In genomic region chr10:17428616-17429097, GRCh38 we compare ENCODE assay signal across 9 cellular contexts. TPM values are rescaled to one million over a fixed set of nuclear protein-coding genes. Genes with fewer than 3 reads are reported as not detected.
DNase-seq lines count a peak whose midpoint lies in the region; ATAC-seq and TF ChIP-seq lines count a peak whose summit lies in the region.
"Had no signal": no experiment of that assay in that cellular context is flagged by ENCODE, and none has a peak within 500 bp of the region (broad histone marks: within the 10 kb centered on the region; RNA-seq: fewer than 3 reads in every experiment).

No MANE protein-coding gene starts in this region.

- no peak overlapping the region for H2AFZ ChIP-seq in GM23248

- 70 to 71% methylated on average over 12 of the region's 12 CpGs for WGBS in lower leg skin, 2 donors
- 67 to 72% methylated on average over 12 of the region's 12 CpGs for WGBS in GM23248 (ENCODE audit: low coverage in 1 of 2, low lambda C conversion rate in 2 of 2, missing lambda C conversion rate in 2 of 2), 2 experiments

- DNase-seq in NB4 (ENCODE audit: low read depth), result peak; percentile 31
- peak; percentile 66 for DNase-seq in stimulated activated CD4-positive, alpha-beta T cell treated with anti-CD3 and anti-CD28 coated beads, Interleukin-4, amount 100 ng/mL, for 24 hours
- DNase-seq in lower leg skin (ENCODE audit: low spot score in 2 of 2), result no peak
- no peak for DNase-seq in GM23248
- no peak for DNase-seq in NCI-H345 treated with DMSO at 0.1 percent for 48 hours (lab: John Stamatoyannopoulos, UW; ENCODE audit: unreplicated experiment)

- no peak overlapping the region for H3K4me3 ChIP-seq in NB4 (ENCODE audit: low read depth, low read length)
- no peak overlapping the region for H3K4me3 ChIP-seq in lower leg skin (ENCODE audit: low read depth, poor library complexity, severe bottlenecking)
- H3K4me3 ChIP-seq in GM23248, result no peak overlapping the region

- no peaks in the 10 kb centered on the region for H3K9me2 ChIP-seq in GM23248 (ENCODE audit: insufficient read depth)

- ATAC-seq in GM18907 (IDR thresholded peaks at IDR 0.05; ENCODE audit: unreplicated experiment), result peak; percentile 81
- ATAC-seq in activated T-helper 17 cell treated with anti-CD3 and anti-CD28 coated beads, Interleukin-2, amount 50 U/mL, for 72 hours (replicated peaks), result peak; percentile 85
- ATAC-seq in GM18873 (IDR thresholded peaks at IDR 0.05; ENCODE audit: low FRiP score, unreplicated experiment), result no peak

- TF ChIP-seq POLR2A in NB4 (IDR thresholded peaks at IDR 0.05; ENCODE audit: extremely low read depth, insufficient read length) (no peak), lower leg skin (IDR thresholded peaks at IDR 0.05) (no peak)

- H3K9ac ChIP-seq in GM23248, result no peak overlapping the region

- H3K9me3 ChIP-seq in GM23248 (ENCODE audit: low read depth), result no peaks in the 10 kb centered on the region

- no peaks in the 10 kb centered on the region for H3K36me3 ChIP-seq in GM23248 (ENCODE audit: low read depth)

- no peaks in the 10 kb centered on the region for H4K20me1 ChIP-seq in GM23248 (ENCODE audit: insufficient read depth)

- in situ Hi-C loops in GM23248 (cut with MboI), result loop anchor here (10.0 kb wide), 1 partner anchor 594 kb away; no protein-coding TSS in a partner anchor

- no peaks in the 10 kb centered on the region for H3K9me3 Mint-ChIP-seq in activated T-helper 17 cell treated with anti-CD3 and anti-CD28 coated beads, Interleukin-2, amount 50 U/mL, for 72 hours
- H3K9me3 Mint-ChIP-seq: neural crest cell had no signal

- H3K36me3 Mint-ChIP-seq in activated T-helper 17 cell treated with anti-CD3 and anti-CD28 coated beads, Interleukin-2, amount 50 U/mL, for 72 hours (ENCODE audit: low read depth), result no peaks in the 10 kb centered on the region

- no peaks in the 10 kb centered on the region for H3K4me1 ChIP-seq in GM23248 (ENCODE audit: insufficient read depth)

- H3K4me2 ChIP-seq in GM23248 (ENCODE audit: unreplicated experiment), result no peak overlapping the region

- intact Hi-C loops in lower leg skin (cut with DNase I; ENCODE audit: low total_unique reads), result loop anchor here (10.0 kb wide), 1 partner anchor 134 kb away; no protein-coding TSS in a partner anchor

- peaks cover 45% of the 10 kb centered on the region for H3K4me1 Mint-ChIP-seq in activated T-helper 17 cell treated with anti-CD3 and anti-CD28 coated beads, Interleukin-2, amount 50 U/mL, for 72 hours

- no peaks in the 10 kb centered on the region for H3F3A ChIP-seq in GM23248 (ENCODE audit: insufficient read depth)

- peak overlapping the region; percentile 44 for H3K27ac Mint-ChIP-seq in activated T-helper 17 cell treated with anti-CD3 and anti-CD28 coated beads, Interleukin-2, amount 50 U/mL, for 72 hours

- H3K4me3 Mint-ChIP-seq in activated T-helper 17 cell treated with anti-CD3 and anti-CD28 coated beads, Interleukin-2, amount 50 U/mL, for 72 hours, result peak overlapping the region; percentile 75
- H3K4me3 Mint-ChIP-seq: neural crest cell had no signal

- TF ChIP-seq CTCF in NB4 (IDR thresholded peaks at IDR 0.05; ENCODE audit: low read depth, low read length) (no peak), lower leg skin (IDR thresholded peaks at IDR 0.05) (no peak)

- no peak overlapping the region for H3K27ac ChIP-seq in GM23248

- no peaks in the 10 kb centered on the region for H3K79me2 ChIP-seq in GM23248 (ENCODE audit: insufficient read depth)

- H3K27me3 ChIP-seq in GM23248 (replicated peaks; ENCODE audit: insufficient read depth), result no peaks in the 10 kb centered on the region; the same call in 1 of the 2 replicates

- H3K27me3 Mint-ChIP-seq in activated T-helper 17 cell treated with anti-CD3 and anti-CD28 coated beads, Interleukin-2, amount 50 U/mL, for 72 hours, result no peaks in the 10 kb centered on the region

RNA-seq across cellular contexts. Expression of gene ST8SIA6, which starts 25.7 kb away (rescaled TPM):
- under 1 TPM in 1 of 2 donors, not detected in 1; 0.84 TPM for total RNA-seq in activated T-helper 17 cell treated with anti-CD3 and anti-CD28 coated beads, Interleukin-2, amount 50 U/mL, for 72 hours
- 1 to 10 TPM in 2 of 4 donors, under 1 TPM in 2; 0.34 to 2.8 (median 1.5) TPM for total RNA-seq in lower leg skin
- total RNA-seq in GM23248 (2014; rRNA removed; shearing (Covaris generic)), result not detected in 2 replicates
- not detected in 2 replicates for polyA plus RNA-seq in GM23248 (2016; fragmentation: Nextera tagmentation; extraction: Ambion mirVana)
- total RNA-seq: neural crest cell had no signal

Comparison
In these comparisons a context has a peak if more than half of its experiments do, and no peak if none do; other contexts are left out.
1. DNase-seq: peak in NB4 (single experiment) and stimulated activated CD4-positive, alpha-beta T cell treated with anti-CD3 and anti-CD28 coated beads, Interleukin-4, amount 100 ng/mL, for 24 hours (single experiment); none in lower leg skin (0 of 2), GM23248 (single experiment) and NCI-H345 treated with DMSO at 0.1 percent for 48 hours (single experiment).